ENCODE assay signal across 20 cellular contexts in the genomic region with DNA sequence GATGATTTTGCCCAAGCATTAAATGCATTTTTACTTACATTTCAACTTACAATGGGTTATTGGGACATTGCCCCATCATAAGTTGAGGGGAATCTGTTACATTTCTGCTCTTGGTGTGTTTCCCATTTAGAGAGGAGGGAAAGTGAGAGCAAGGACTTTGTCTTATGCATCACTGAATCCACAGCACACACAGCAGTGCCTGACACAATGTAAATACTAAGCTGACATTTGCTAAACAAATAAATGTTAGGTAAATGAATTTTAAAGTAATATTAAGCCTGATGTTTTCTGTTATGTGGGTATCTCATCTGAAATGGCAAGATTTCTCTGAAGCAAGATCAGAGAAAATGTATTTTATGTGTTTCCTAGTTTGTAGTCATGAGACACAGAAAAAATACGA.
"Had no signal": no experiment of that assay in that cellular context is flagged by ENCODE, and none has a peak within 500 bp of the region (broad histone marks: within the 10 kb centered on the region; RNA-seq: fewer than 3 reads in every experiment).

No MANE protein-coding gene starts in this region.

- H3K36me3 ChIP-seq: colonic mucosa, left lung, upper lobe of right lung had no signal

- H3K4me3 Mint-ChIP-seq: activated CD4-positive, alpha-beta memory T cell treated with anti-CD3 and anti-CD28 coated beads, Interleukin-2, amount 10 ng/mL, durations not matched to agents 7 days and 5 days; activated CD8-positive, alpha-beta memory T cell treated with anti-CD3 and anti-CD28 coated beads, Interleukin-2, amount 10 ng/mL, durations not matched to agents 7 days and 5 days; activated naive CD8-positive, alpha-beta T cell treated with anti-CD3 and anti-CD28 coated beads, Interleukin-2, amount 10 ng/mL, durations not matched to agents 7 days and 5 days; mesothelial cell of epicardium; nephron progenitor cell had no signal

- H3K27ac ChIP-seq: body of pancreas, colonic mucosa, left lung, upper lobe of right lung had no signal

- H3K9me3 ChIP-seq: body of pancreas, colonic mucosa, left lung, upper lobe of right lung had no signal

- H3K9me3 Mint-ChIP-seq: nephron progenitor cell had no signal

- DNase-seq: activated CD4-positive, alpha-beta memory T cell treated with anti-CD3 and anti-CD28 coated beads, Interleukin-2, amount 10 ng/mL, durations not matched to agents 7 days and 5 days; activated CD4-positive, alpha-beta T cell treated with anti-CD3 and anti-CD28 coated beads for 48 hours; activated CD4-positive, CD25-positive, alpha-beta regulatory T cell; activated CD8-positive, alpha-beta memory T cell treated with anti-CD3 and anti-CD28 coated beads, Interleukin-2, amount 10 ng/mL, durations not matched to agents 7 days and 5 days; activated naive CD4-positive, alpha-beta T cell; activated naive CD8-positive, alpha-beta T cell treated with anti-CD3 and anti-CD28 coated beads, Interleukin-2, amount 10 ng/mL, durations not matched to agents 7 days and 5 days; body of pancreas; central memory CD4-positive, alpha-beta T cell; colonic mucosa; erythroblast; foreskin melanocyte; hypothalamus; kidney; left lung; nephron progenitor cell; occipital lobe; retina; stimulated activated naive CD4-positive, alpha-beta T cell; upper lobe of right lung had no signal

- H3K27me3 ChIP-seq: body of pancreas, colonic mucosa, left lung, upper lobe of right lung had no signal

- ATAC-seq: activated CD8-positive, alpha-beta memory T cell treated with anti-CD3 and anti-CD28 coated beads, Interleukin-2, amount 10 ng/mL, durations not matched to agents 7 days and 5 days; body of pancreas; left lung; upper lobe of right lung had no signal

- H3K4me1 ChIP-seq: colonic mucosa, left lung, upper lobe of right lung had no signal

- H3K27ac Mint-ChIP-seq: activated CD4-positive, alpha-beta memory T cell treated with anti-CD3 and anti-CD28 coated beads, Interleukin-2, amount 10 ng/mL, durations not matched to agents 7 days and 5 days; activated CD8-positive, alpha-beta memory T cell treated with anti-CD3 and anti-CD28 coated beads, Interleukin-2, amount 10 ng/mL, durations not matched to agents 7 days and 5 days; activated naive CD8-positive, alpha-beta T cell treated with anti-CD3 and anti-CD28 coated beads, Interleukin-2, amount 10 ng/mL, durations not matched to agents 7 days and 5 days; mesothelial cell of epicardium; nephron progenitor cell had no signal

- H3K36me3 Mint-ChIP-seq: mesothelial cell of epicardium had no signal

- H3K4me3 ChIP-seq: body of pancreas, colonic mucosa, left lung, upper lobe of right lung had no signal

- H3K4me1 Mint-ChIP-seq: nephron progenitor cell had no signal

- FAIRE-seq: kidney had no signal
